In the genomic region with DNA sequence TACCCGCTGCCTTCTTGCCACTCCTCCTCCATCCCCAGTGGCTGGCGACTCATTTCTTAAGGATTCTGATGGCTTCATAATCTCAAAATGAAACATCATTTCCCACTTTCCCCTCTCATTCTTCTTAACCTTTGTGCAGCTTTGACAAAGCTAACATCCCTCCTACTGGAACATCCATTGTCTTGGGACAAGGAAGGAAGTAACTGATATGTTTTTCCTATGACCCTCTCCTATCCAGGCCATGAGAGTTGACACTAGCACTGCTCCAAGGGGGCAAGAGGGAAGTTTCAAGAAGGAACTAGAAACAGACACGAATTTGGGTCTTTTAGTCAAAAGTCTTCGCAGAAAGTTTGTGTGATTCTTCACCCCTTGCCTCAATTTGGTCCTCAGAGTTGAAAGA, we compare ENCODE assay signal across 23 cellular contexts.
"Had no signal": no experiment of that assay in that cellular context is flagged by ENCODE, and none has a peak within 500 bp of the region (broad histone marks: within the 10 kb centered on the region; RNA-seq: fewer than 3 reads in every experiment).

No MANE protein-coding gene starts in this region.

- H3K4me3 ChIP-seq: ascending aorta, dorsolateral prefrontal cortex, esophagus squamous epithelium, heart right ventricle, left lung, pancreas, psoas muscle, right atrium auricular region, uterus had no signal

- ATAC-seq: activated CD4-positive, CD25-positive, alpha-beta regulatory T cell treated with anti-CD3 and anti-CD28 coated beads, Interleukin-2, amount 50 U/mL, for 24 hours; heart right ventricle; left lung; pancreas; psoas muscle had no signal

- H3K4me3 Mint-ChIP-seq: activated CD4-positive, alpha-beta memory T cell treated with anti-CD3 and anti-CD28 coated beads, Interleukin-2, amount 10 ng/mL, durations not matched to agents 7 days and 5 days; activated CD4-positive, alpha-beta T cell treated with anti-CD3 and anti-CD28 coated beads, Interleukin-2, amount 10 ng/mL, durations not matched to agents 24 days and 14 days; activated T-helper 1 cell treated with anti-CD3 and anti-CD28 coated beads, Interleukin-12 subunit alpha, Interleukin-12 subunit beta, Interleukin-2, Interleukin-4 antibody, amounts not matched to agents 30 ng/mL and 10 ng/mL and 1 ng/mL, durations not matched to agents 14 hours and 24 hours and 36 hours; effector memory CD8-positive, alpha-beta T cell; immature natural killer cell; mesothelial cell of epicardium; nephron had no signal

- H3K27me3 ChIP-seq: ascending aorta, brain microvascular endothelial cell, esophagus squamous epithelium, heart right ventricle, left lung, neutrophil, pancreas, right atrium auricular region, uterus had no signal

- H3K36me3 Mint-ChIP-seq: activated naive CD4-positive, alpha-beta T cell treated with anti-CD3 and anti-CD28 coated beads, Interleukin-2, amount 50 U/mL, for 72 hours; immature natural killer cell; mesothelial cell of epicardium had no signal

- H3K36me3 ChIP-seq: ascending aorta, brain microvascular endothelial cell, esophagus squamous epithelium, heart right ventricle, left lung, neutrophil, pancreas, right atrium auricular region, uterus had no signal

- DNase-seq: activated CD4-positive, alpha-beta memory T cell treated with anti-CD3 and anti-CD28 coated beads, Interleukin-2, amount 10 ng/mL, durations not matched to agents 7 days and 5 days; activated CD4-positive, alpha-beta T cell treated with anti-CD3 and anti-CD28 coated beads, Interleukin-2, amount 10 ng/mL, durations not matched to agents 24 days and 14 days; brain microvascular endothelial cell; caudate nucleus; dorsolateral prefrontal cortex; effector memory CD8-positive, alpha-beta T cell; esophagus squamous epithelium; heart right ventricle; immature natural killer cell; left lung; pancreas; psoas muscle; stimulated activated CD4-positive, alpha-beta T cell treated with anti-CD3 and anti-CD28 coated beads, Interleukin-12 subunit alpha, Interleukin-12 subunit beta, amount 100 ng/mL, for 4 hours; trophoblast cell; uterus had no signal

- H3K27ac Mint-ChIP-seq: activated CD4-positive, alpha-beta memory T cell treated with anti-CD3 and anti-CD28 coated beads, Interleukin-2, amount 10 ng/mL, durations not matched to agents 7 days and 5 days; activated CD4-positive, alpha-beta T cell treated with anti-CD3 and anti-CD28 coated beads, Interleukin-2, amount 10 ng/mL, durations not matched to agents 24 days and 14 days; activated naive CD4-positive, alpha-beta T cell treated with anti-CD3 and anti-CD28 coated beads, Interleukin-2, amount 50 U/mL, for 72 hours; activated T-helper 1 cell treated with anti-CD3 and anti-CD28 coated beads, Interleukin-12 subunit alpha, Interleukin-12 subunit beta, Interleukin-2, Interleukin-4 antibody, amounts not matched to agents 30 ng/mL and 10 ng/mL and 1 ng/mL, durations not matched to agents 14 hours and 24 hours and 36 hours; effector memory CD8-positive, alpha-beta T cell; immature natural killer cell; mesothelial cell of epicardium; nephron had no signal

- H3K4me1 ChIP-seq: ascending aorta, esophagus squamous epithelium, left lung, pancreas, psoas muscle, right atrium auricular region, uterus had no signal

- H3K27ac ChIP-seq: ascending aorta, brain microvascular endothelial cell, dorsolateral prefrontal cortex, esophagus squamous epithelium, heart right ventricle, left lung, neutrophil, pancreas, psoas muscle, right atrium auricular region, uterus had no signal

- H3K9me3 ChIP-seq: ascending aorta, esophagus squamous epithelium, heart right ventricle, left lung, neutrophil, pancreas, psoas muscle, right atrium auricular region, uterus had no signal

- H3K9me3 Mint-ChIP-seq: activated CD4-positive, alpha-beta memory T cell treated with anti-CD3 and anti-CD28 coated beads, Interleukin-2, amount 10 ng/mL, durations not matched to agents 7 days and 5 days; activated CD4-positive, alpha-beta T cell treated with anti-CD3 and anti-CD28 coated beads, Interleukin-2, amount 10 ng/mL, durations not matched to agents 24 days and 14 days; activated naive CD4-positive, alpha-beta T cell treated with anti-CD3 and anti-CD28 coated beads, Interleukin-2, amount 50 U/mL, for 72 hours; activated T-helper 1 cell treated with anti-CD3 and anti-CD28 coated beads, Interleukin-12 subunit alpha, Interleukin-12 subunit beta, Interleukin-2, Interleukin-4 antibody, amounts not matched to agents 30 ng/mL and 10 ng/mL and 1 ng/mL, durations not matched to agents 14 hours and 24 hours and 36 hours; effector memory CD8-positive, alpha-beta T cell; immature natural killer cell; mesothelial cell of epicardium; nephron had no signal

- H3K4me1 Mint-ChIP-seq: immature natural killer cell had no signal
